33 cellular contexts compared by ENCODE assay signal in genomic region chr3:139197251-139197650, GRCh38.
DNase-seq lines count a peak whose midpoint lies in the region; ATAC-seq and TF ChIP-seq lines count a peak whose summit lies in the region.
"Had no signal": no experiment of that assay in that cellular context is flagged by ENCODE, and none has a peak within 500 bp of the region (broad histone marks: within the 10 kb centered on the region; RNA-seq: fewer than 3 reads in every experiment).

No MANE protein-coding gene starts in this region.

- peaks cover 21% of the 10 kb centered on the region for H3K9me3 Mint-ChIP-seq in neural progenitor cell

- H3K9ac ChIP-seq in BLaER1 (no peak overlapping the region), neural progenitor cell (no peak overlapping the region)
- H3K9ac ChIP-seq: BLaER1 treated with 17β-estradiol and CSF1 and Interleukin-3, amounts not matched to agents 10 nM and 100 nM had no signal

- H3K4me3 ChIP-seq in BLaER1, result no peak overlapping the region
- H3K4me3 ChIP-seq in mucosa of descending colon, result no peak overlapping the region
- H3K4me3 ChIP-seq in neural progenitor cell, result no peak overlapping the region
- H3K4me3 ChIP-seq: A549; BLaER1 treated with 17β-estradiol and CSF1 and Interleukin-3, amounts not matched to agents 10 nM and 100 nM had no signal

- H4K20me1 ChIP-seq in BLaER1 (no peaks in the 10 kb centered on the region), neural progenitor cell (ENCODE audit: low read depth) (no peaks in the 10 kb centered on the region)
- H4K20me1 ChIP-seq: BLaER1 treated with 17β-estradiol and CSF1 and Interleukin-3, amounts not matched to agents 10 nM and 100 nM had no signal

- peaks cover 4% of the 10 kb centered on the region for H3K27me3 Mint-ChIP-seq in neural progenitor cell (ENCODE audit: insufficient read depth, low read depth)

- peaks cover 1% of the 10 kb centered on the region for H3K4me1 Mint-ChIP-seq in neural progenitor cell
- H3K4me1 Mint-ChIP-seq: B cell; CD14-positive monocyte; CD4-positive, CD25-positive, alpha-beta regulatory T cell; CD8-positive, alpha-beta memory T cell had no signal

- peaks cover 42% of the 10 kb centered on the region for H3K4me1 ChIP-seq in BLaER1
- peaks cover 11% of the 10 kb centered on the region for H3K4me1 ChIP-seq in mucosa of descending colon (ENCODE audit: low read depth)
- no peaks in the 10 kb centered on the region for H3K4me1 ChIP-seq in neural progenitor cell
- H3K4me1 ChIP-seq: A549, BE2C, Caco-2 had no signal

- H3K27ac ChIP-seq in BLaER1, result no peak overlapping the region
- H3K27ac ChIP-seq in neural progenitor cell, result no peak overlapping the region
- H3K27ac ChIP-seq: 22Rv1, A549, C4-2B had no signal

- H3K4me2 ChIP-seq in BLaER1 (peak overlapping the region; percentile 68; the same call in 1 of the 2 replicates), neural progenitor cell (no peak overlapping the region)
- H3K4me2 ChIP-seq: A549 had no signal

- intact Hi-C loops in left colon (cut with DNase I, micrococcal nuclease) (no loop called here), mucosa of descending colon (cut with DNase I, micrococcal nuclease) (no loop called here)

- no peaks in the 10 kb centered on the region for H3K27me3 ChIP-seq in BLaER1
- no peaks in the 10 kb centered on the region for H3K27me3 ChIP-seq in neural progenitor cell
- H3K27me3 ChIP-seq: BE2C; BLaER1 treated with 17β-estradiol and CSF1 and Interleukin-3, amounts not matched to agents 10 nM and 100 nM had no signal

- ATAC-seq in left colon (peak; percentile 89), mucosa of descending colon (peak; percentile 74)
- ATAC-seq: A549; CD8-positive, alpha-beta T cell had no signal

- H3K79me2 ChIP-seq in neural progenitor cell (ENCODE audit: low read depth), result no peaks in the 10 kb centered on the region

- H2AFZ ChIP-seq in neural progenitor cell (replicated peaks), result no peak overlapping the region

- H3K9me3 ChIP-seq in BLaER1 (peaks cover 17% of the 10 kb centered on the region), mucosa of descending colon (peaks cover 4% of the 10 kb centered on the region), neural progenitor cell (ENCODE audit: low read depth) (no peaks in the 10 kb centered on the region)
- H3K9me3 ChIP-seq: A549, BE2C had no signal

- H3K36me3 ChIP-seq in BLaER1, result no peaks in the 10 kb centered on the region
- no peaks in the 10 kb centered on the region for H3K36me3 ChIP-seq in mucosa of descending colon (ENCODE audit: low read depth)
- no peaks in the 10 kb centered on the region for H3K36me3 ChIP-seq in neural progenitor cell
- H3K36me3 ChIP-seq: BE2C; BLaER1 treated with 17β-estradiol and CSF1 and Interleukin-3, amounts not matched to agents 10 nM and 100 nM had no signal

- peak overlapping the region; percentile 9 for H3K27ac Mint-ChIP-seq in neural progenitor cell
- H3K27ac Mint-ChIP-seq: B cell; CD14-positive monocyte; CD4-positive, alpha-beta memory T cell; CD4-positive, alpha-beta T cell; CD4-positive, CD25-positive, alpha-beta regulatory T cell; CD8-positive, alpha-beta T cell had no signal

- H3K36me3 Mint-ChIP-seq in neural progenitor cell, result peaks cover 2% of the 10 kb centered on the region
- H3K36me3 Mint-ChIP-seq: CD14-positive monocyte; CD4-positive, alpha-beta memory T cell; CD4-positive, CD25-positive, alpha-beta regulatory T cell; CD8-positive, alpha-beta memory T cell; CD8-positive, alpha-beta T cell had no signal

- TF ChIP-seq CTCF in mucosa of descending colon (IDR thresholded peaks at IDR 0.05), result no peak
- no peak for TF ChIP-seq CTCF in neural progenitor cell (IDR thresholded peaks at IDR 0.05)

- no peak overlapping the region for H3K4me3 Mint-ChIP-seq in neural progenitor cell
- H3K4me3 Mint-ChIP-seq: B cell; CD14-positive monocyte; CD4-positive, alpha-beta memory T cell; CD4-positive, alpha-beta T cell; CD4-positive, CD25-positive, alpha-beta regulatory T cell; CD8-positive, alpha-beta memory T cell; CD8-positive, alpha-beta T cell had no signal

- no peaks in the 10 kb centered on the region for H3F3A ChIP-seq in neural progenitor cell (ENCODE audit: low read depth)

- DNase-seq in left colon (no peak), mucosa of descending colon (no peak), neural progenitor cell (ENCODE audit: low spot score) (no peak), GDM1 (lab: John Stamatoyannopoulos, UW) (no peak), DMS79 treated with DMSO at 0.1 percent for 48 hours (lab: John Stamatoyannopoulos, UW) (no peak), HT-29 (ENCODE audit: low spot score) (no peak), NCI-H2081 (lab: John Stamatoyannopoulos, UW) (no peak)
- DNase-seq: 8988T; ACHN; AML-193; BE2C; C1 segment of cervical spinal cord; Caco-2; Calu3; CD4-positive, alpha-beta memory T cell; CD4-positive, alpha-beta T cell; CD4-positive, CD25-positive, alpha-beta regulatory T cell; CD8-positive, alpha-beta memory T cell; CD8-positive, alpha-beta T cell; COR-L47; DMS 273 treated with DMSO at 0.1 percent for 48 hours; DMS153; DMS53; DMS79; DND-41; EL had no signal
